In genomic region chr20:33539129-33539528, GRCh38 we compare ENCODE assay signal across 14 cellular contexts. TPM values are rescaled to one million over a fixed set of nuclear protein-coding genes. Genes with fewer than 3 reads are reported as not detected.
A peak's percentile ranks its signal among the peaks of the same experiment; 100 is the strongest.
DNase-seq lines count a peak whose midpoint lies in the region; ATAC-seq, FAIRE-seq and TF ChIP-seq lines count a peak whose summit lies in the region.
"Had no signal": no experiment of that assay in that cellular context is flagged by ENCODE, and none has a peak within 500 bp of the region (broad histone marks: within the 10 kb centered on the region; RNA-seq: fewer than 3 reads in every experiment).

No MANE protein-coding gene starts in this region.

- no peak for FAIRE-seq in GM12891 (lab: Jason Lieb, UNC)

- H3K9me3 ChIP-seq in BE2C, result 0 out of 2 replicates have a peak, but pooled peaks cover 2% of the 10 kb centered on the region
- H3K9me3 ChIP-seq: body of pancreas, stomach had no signal

- peaks cover 27% of the 10 kb centered on the region for H3K36me3 Mint-ChIP-seq in nephron (ENCODE audit: low read depth)

- H3K27me3 ChIP-seq in BE2C, result no peaks in the 10 kb centered on the region
- H3K27me3 ChIP-seq: body of pancreas, stomach had no signal

- peak; percentile 58 for DNase-seq in DMS53 treated with DMSO at 0.1 percent for 48 hours (lab: John Stamatoyannopoulos, UW; ENCODE audit: unreplicated experiment)
- DNase-seq in NCI-H69 (lab: John Stamatoyannopoulos, UW), result peak; percentile 23
- peak; percentile 66 for DNase-seq in epithelial cell of proximal tubule (ENCODE audit: low read depth)
- no peak for DNase-seq in GM12891 (ENCODE audit: insufficient read length, low spot score)
- no peak for DNase-seq in GM20000 (ENCODE audit: low spot score)
- no peak for DNase-seq in BE2C
- DNase-seq: activated CD4-positive, alpha-beta T cell treated with anti-CD3 and anti-CD28 coated beads, Interleukin-2, amount 10 ng/mL, durations not matched to agents 24 days and 14 days; body of pancreas; CD4-positive, alpha-beta T cell; KG1; NCI-H187; stomach had no signal

- no peak overlapping the region for H3K4me3 ChIP-seq in epithelial cell of proximal tubule (ENCODE audit: low read depth, low read length)
- H3K4me3 ChIP-seq in BE2C (ENCODE audit: low read depth, low read length), result no peak overlapping the region
- H3K4me3 ChIP-seq: body of pancreas, stomach had no signal

- peaks cover 13% of the 10 kb centered on the region for H3K4me1 ChIP-seq in BE2C

- peaks cover 7% of the 10 kb centered on the region for H3K4me1 Mint-ChIP-seq in nephron
- H3K4me1 Mint-ChIP-seq: activated CD4-positive, alpha-beta T cell treated with anti-CD3 and anti-CD28 coated beads, Interleukin-2, amount 10 ng/mL, durations not matched to agents 24 days and 14 days had no signal

- no peak for TF ChIP-seq CTCF in epithelial cell of proximal tubule (conservative IDR thresholded peaks at IDR 0.05; ENCODE audit: low read depth, low read length)
- no peak for TF ChIP-seq CTCF in nephron (IDR thresholded peaks at IDR 0.05; ENCODE audit: unreplicated experiment in 3 of 3)
- TF ChIP-seq CTCF in GM20000 (IDR thresholded peaks at IDR 0.05; ENCODE audit: extremely low read depth, missing control alignments), result no peak
- no peak for TF ChIP-seq CTCF in BE2C (IDR thresholded peaks at IDR 0.05; ENCODE audit: low read depth, low read length)

- ATAC-seq in GM21576 (IDR thresholded peaks at IDR 0.05; ENCODE audit: unreplicated experiment), result no peak
- ATAC-seq: body of pancreas had no signal

- no peaks in the 10 kb centered on the region for H3K36me3 ChIP-seq in BE2C
- H3K36me3 ChIP-seq: stomach had no signal

- H3K27ac Mint-ChIP-seq in nephron, result peak overlapping the region; percentile 13 to 24 (median 13)
- H3K27ac Mint-ChIP-seq: activated CD4-positive, alpha-beta T cell treated with anti-CD3 and anti-CD28 coated beads, Interleukin-2, amount 10 ng/mL, durations not matched to agents 24 days and 14 days; CD4-positive, alpha-beta T cell had no signal

- H3K9me3 Mint-ChIP-seq in nephron, result peaks cover 5% of the 10 kb centered on the region
- H3K9me3 Mint-ChIP-seq: activated CD4-positive, alpha-beta T cell treated with anti-CD3 and anti-CD28 coated beads, Interleukin-2, amount 10 ng/mL, durations not matched to agents 24 days and 14 days; CD4-positive, alpha-beta T cell had no signal

- H3K27me3 Mint-ChIP-seq in nephron (ENCODE audit: low read depth), result no peaks in the 10 kb centered on the region
- H3K27me3 Mint-ChIP-seq: activated CD4-positive, alpha-beta T cell treated with anti-CD3 and anti-CD28 coated beads, Interleukin-2, amount 10 ng/mL, durations not matched to agents 24 days and 14 days; CD4-positive, alpha-beta T cell had no signal

- TF ChIP-seq POLR2A in GM12891 (IDR thresholded peaks at IDR 0.05; ENCODE audit: low read depth, low read length), result no peak

- H3K4me3 Mint-ChIP-seq in nephron, result no peak overlapping the region
- H3K4me3 Mint-ChIP-seq: activated CD4-positive, alpha-beta T cell treated with anti-CD3 and anti-CD28 coated beads, Interleukin-2, amount 10 ng/mL, durations not matched to agents 24 days and 14 days; CD4-positive, alpha-beta T cell had no signal

TF ChIP-seq in GM12891, 5 proteins besides CTCF, POLR2A, EP300 and RAD21:
- no peak for TF ChIP-seq POLR2AphosphoS5 (IDR thresholded peaks at IDR 0.05; ENCODE audit: low read depth, low read length)
- no peak for TF ChIP-seq SPI1 (IDR thresholded peaks at IDR 0.05; ENCODE audit: low read depth, low read length)
- TF ChIP-seq PAX5 (IDR thresholded peaks at IDR 0.05; ENCODE audit: insufficient read depth, low read length, severe bottlenecking), result no peak
- TF ChIP-seq POU2F2 (IDR thresholded peaks at IDR 0.05; ENCODE audit: low read depth, low read length), result no peak
- TF ChIP-seq TAF1 (IDR thresholded peaks at IDR 0.05; ENCODE audit: low read depth, low read length), result no peak

RNA-seq across cellular contexts. Expression of gene CBFA2T2, which starts 49.2 kb away (rescaled TPM):
- 3.3 and 8.4 TPM in 2 replicates for total RNA-seq in epithelial cell of proximal tubule
- polyA plus RNA-seq in GM12891 (2012; ENCODE audit: low read depth, missing spikeins), result 3.0 TPM
- polyA plus RNA-seq in BE2C (2012; ENCODE audit: insufficient read depth, insufficient read length, low read depth), result 21.0 TPM

Comparison
In these comparisons a context has a peak if more than half of its experiments do, and no peak if none do; other contexts are left out.
1. DNase-seq: peak in DMS53 treated with DMSO at 0.1 percent for 48 hours (single experiment), NCI-H69 (single experiment) and epithelial cell of proximal tubule (single experiment); none in GM12891 (single experiment), GM20000 (single experiment) and BE2C (single experiment).